Comparison of ENCODE assay signal across 11 cellular contexts in the genomic region with DNA sequence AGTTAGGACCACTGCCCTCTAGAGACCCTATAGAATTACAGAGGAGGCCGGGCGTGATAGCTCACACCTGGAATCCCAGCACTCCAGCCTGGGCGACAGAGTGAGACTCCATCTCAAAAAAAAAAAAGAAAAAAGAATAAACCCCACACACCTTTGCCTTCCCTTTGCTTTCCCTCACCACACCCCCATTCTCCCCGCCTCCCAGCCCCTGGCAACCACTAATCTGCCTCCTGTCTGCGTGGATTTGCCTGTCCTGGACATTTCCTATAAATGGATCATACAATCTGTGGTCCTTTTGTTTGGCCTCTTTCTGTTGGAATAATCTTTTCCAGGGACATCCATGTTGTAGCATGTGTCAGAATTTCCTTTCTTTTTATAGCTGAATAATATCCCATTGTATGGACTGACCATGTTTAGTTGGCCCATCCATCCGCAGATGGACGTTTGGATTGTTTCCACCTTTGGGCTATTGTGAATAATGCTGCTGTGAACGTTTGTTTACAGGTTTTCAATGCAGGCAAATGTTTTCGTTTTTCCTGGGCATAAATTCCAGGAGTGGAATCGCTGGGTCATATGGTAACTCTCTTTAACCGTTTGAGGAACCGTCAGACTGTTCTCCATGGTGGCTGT. TPM values are rescaled to one million over a fixed set of nuclear protein-coding genes. Genes with fewer than 3 reads are reported as not detected.
DNase-seq lines count a peak whose midpoint lies in the region; ATAC-seq, FAIRE-seq and TF ChIP-seq lines count a peak whose summit lies in the region.
"Had no signal": no experiment of that assay in that cellular context is flagged by ENCODE, and none has a peak within 500 bp of the region (broad histone marks: within the 10 kb centered on the region; RNA-seq: fewer than 3 reads in every experiment).

No MANE protein-coding gene starts in this region.

- no peaks in the 10 kb centered on the region for H3K9me3 Mint-ChIP-seq in astrocyte (ENCODE audit: unreplicated experiment)
- no peaks in the 10 kb centered on the region for H3K9me3 Mint-ChIP-seq in memory B cell

- peak overlapping the region; percentile 86 for H3K27ac ChIP-seq in left ventricle myocardium inferior (replicated peaks)
- peak overlapping the region in 1 of 2 donors; percentile 5 for H3K27ac ChIP-seq in right atrium auricular region
- H3K27ac ChIP-seq in astrocyte (ENCODE audit: low read depth, low read length), result no peak overlapping the region
- H3K27ac ChIP-seq: BLaER1, SJCRH30, VCaP had no signal

- H3K36me3 ChIP-seq in left ventricle myocardium inferior (peaks cover 34% of the 10 kb centered on the region), right atrium auricular region (peaks cover 33% of the 10 kb centered on the region), astrocyte (ENCODE audit: insufficient read depth, low read length) (peaks cover 6% of the 10 kb centered on the region)

- no peak overlapping the region for H3K9ac ChIP-seq in astrocyte (ENCODE audit: low read length)
- H3K9ac ChIP-seq: BLaER1 had no signal

- H3K27ac Mint-ChIP-seq in astrocyte (ENCODE audit: unreplicated experiment) (peak overlapping the region; percentile 3), memory B cell (peak overlapping the region; percentile 69)

- no peak overlapping the region for H3K4me3 ChIP-seq in left ventricle myocardium inferior
- H3K4me3 ChIP-seq in right atrium auricular region, result no peak overlapping the region
- no peak overlapping the region for H3K4me3 ChIP-seq in astrocyte (ENCODE audit: insufficient read depth, low read depth, low read length)
- H3K4me3 ChIP-seq: BLaER1, SJCRH30 had no signal

- DNase-seq in left ventricle myocardium inferior, result no peak
- DNase-seq in right atrium auricular region (ENCODE audit: low spot score), result no peak
- no peak for DNase-seq in astrocyte (ENCODE audit: low read depth)
- no peak for DNase-seq in memory B cell (ENCODE audit: low spot score in 2 of 2)
- no peak for DNase-seq in SIG-M5 treated with dmso at 0.1 percent for 504 hours (lab: John Stamatoyannopoulos, UW; ENCODE audit: unreplicated experiment)
- DNase-seq in NCI-H1105 (lab: John Stamatoyannopoulos, UW), result no peak
- DNase-seq: SJCRH30 had no signal

- H3K4me3 Mint-ChIP-seq in astrocyte (ENCODE audit: unreplicated experiment) (peak overlapping the region; percentile 62), memory B cell (no peak overlapping the region)

- H3K27me3 ChIP-seq in left ventricle myocardium inferior (ENCODE audit: low read depth) (no peaks in the 10 kb centered on the region), right atrium auricular region (no peaks in the 10 kb centered on the region), astrocyte (ENCODE audit: insufficient read depth, low read length) (no peaks in the 10 kb centered on the region)
- H3K27me3 ChIP-seq: BLaER1, SJCRH30 had no signal

- H3K4me1 ChIP-seq in left ventricle myocardium inferior (peaks cover 42% of the 10 kb centered on the region), right atrium auricular region (peaks cover 0 to 19% of the 10 kb centered on the region in 2 donors), astrocyte (ENCODE audit: insufficient read depth, low read length) (peaks cover 15% of the 10 kb centered on the region)

- H3K36me3 Mint-ChIP-seq in astrocyte (ENCODE audit: low read depth, unreplicated experiment) (peaks cover 21% of the 10 kb centered on the region), memory B cell (peaks cover 5% of the 10 kb centered on the region)

- no peak for ATAC-seq in memory B cell (ENCODE audit: low read depth)
- no peak for ATAC-seq in GM21360 (IDR thresholded peaks at IDR 0.05; ENCODE audit: unreplicated experiment)
- no peak for ATAC-seq in HG02852 (IDR thresholded peaks at IDR 0.05; ENCODE audit: unreplicated experiment)

- H3K4me1 Mint-ChIP-seq in astrocyte (ENCODE audit: low read depth, unreplicated experiment) (peaks cover 19% of the 10 kb centered on the region), memory B cell (peaks cover 9% of the 10 kb centered on the region)

- intact Hi-C loops in left ventricle myocardium inferior (cut with micrococcal nuclease), result no loop called here

- H3K79me2 ChIP-seq in astrocyte (ENCODE audit: insufficient read depth, low read length), result peaks cover 95% of the 10 kb centered on the region

- no peak for FAIRE-seq in astrocyte (lab: Jason Lieb, UNC)

- peaks cover 93% of the 10 kb centered on the region for H4K20me1 ChIP-seq in astrocyte (ENCODE audit: insufficient read depth, low read length)

- H3K27me3 Mint-ChIP-seq in astrocyte (ENCODE audit: low read depth, unreplicated experiment) (no peaks in the 10 kb centered on the region), memory B cell (no peaks in the 10 kb centered on the region)

- no peak overlapping the region for H3K4me2 ChIP-seq in astrocyte (ENCODE audit: low read length)
- H3K4me2 ChIP-seq: BLaER1 had no signal

- H3K9me3 ChIP-seq in left ventricle myocardium inferior (replicated peaks), result no peaks in the 10 kb centered on the region
- no peaks in the 10 kb centered on the region for H3K9me3 ChIP-seq in right atrium auricular region
- no peaks in the 10 kb centered on the region for H3K9me3 ChIP-seq in astrocyte (ENCODE audit: insufficient read depth, low read depth, low read length)
- H3K9me3 ChIP-seq: BLaER1, SJCRH30 had no signal

- TF ChIP-seq CTCF in left ventricle myocardium inferior (IDR thresholded peaks at IDR 0.05; ENCODE audit: borderline replicate concordance), result no peak
- TF ChIP-seq CTCF in right atrium auricular region (IDR thresholded peaks at IDR 0.05), result no peak
- TF ChIP-seq CTCF in astrocyte (IDR thresholded peaks at IDR 0.05; ENCODE audit: insufficient read depth, low read depth, low read length), result no peak

- no peak overlapping the region for H2AFZ ChIP-seq in astrocyte (ENCODE audit: low read depth, low read length)

RNA-seq across cellular contexts. Expression of a gene that starts 15.3 kb away (rescaled TPM):
- 35.4 TPM for total RNA-seq in left ventricle myocardium inferior
- 10 to 100 TPM; 25.4 to 27.3 TPM for total RNA-seq in right atrium auricular region
- total RNA-seq in astrocyte, result 96.4 and 104 TPM in 2 replicates

RNA-seq across cellular contexts. Expression of a gene that starts 16.8 kb away (rescaled TPM):
- 19.6 TPM for total RNA-seq in left ventricle myocardium inferior
- 10 to 100 TPM; 13.6 to 15.0 TPM for total RNA-seq in right atrium auricular region
- 43.0 and 43.3 TPM in 2 replicates for total RNA-seq in astrocyte

RNA-seq across cellular contexts. Expression of a gene that starts 16.8 kb away (rescaled TPM):
- 39.2 TPM for total RNA-seq in left ventricle myocardium inferior
- total RNA-seq in right atrium auricular region, result 10 to 100 TPM; 33.1 to 39.2 TPM
- total RNA-seq in astrocyte, result 39.7 and 39.8 TPM in 2 replicates

RNA-seq across cellular contexts. Expression of a gene that starts 16.9 kb away (rescaled TPM):
- total RNA-seq in left ventricle myocardium inferior (17.3 TPM), right atrium auricular region (100 to 1,000 TPM in 1 of 2 donors, 10 to 100 TPM in 1; 35.4 to 139 TPM), astrocyte (58.7 and 71.3 TPM in 2 replicates)

RNA-seq across cellular contexts. Expression of a gene that starts 30.7 kb away (rescaled TPM):
- 6.3 TPM for total RNA-seq in left ventricle myocardium inferior
- total RNA-seq in right atrium auricular region, result 10 to 100 TPM; 10.2 to 15.3 TPM
- 0.27 TPM in 1 of 2 replicates, not detected in the other for total RNA-seq in astrocyte
